21 cellular contexts compared by ENCODE assay signal in genomic region chr20:3590164-3590563, GRCh38.
"Had no signal": no experiment of that assay in that cellular context is flagged by ENCODE, and none has a peak within 500 bp of the region (broad histone marks: within the 10 kb centered on the region; RNA-seq: fewer than 3 reads in every experiment).

No MANE protein-coding gene starts in this region.

- DNase-seq: effector memory CD4-positive, alpha-beta T cell; heart right ventricle; hypothalamus; kidney glomerular epithelial cell; mesendoderm; naive thymus-derived CD4-positive, alpha-beta T cell; psoas muscle; retina; spleen; stimulated activated CD4-positive, alpha-beta T cell treated with anti-CD3 and anti-CD28 coated beads, Interleukin-15, amount 100 ng/mL, for 24 hours; stimulated activated CD4-positive, alpha-beta T cell treated with anti-CD3 and anti-CD28 coated beads, Interleukin-1b, Interleukin-23, amount 100 ng/mL, for 48 hours; stimulated activated CD4-positive, alpha-beta T cell treated with anti-CD3 and anti-CD28 coated beads, Interleukin-4, amount 100 ng/mL, for 24 hours; tibial artery; upper lobe of left lung; uterus had no signal

- ATAC-seq: esophagus mucosa; heart right ventricle; naive thymus-derived CD4-positive, alpha-beta T cell; psoas muscle; sciatic nerve; stimulated activated memory B cell treated with anti-CD40 and anti-IgM and Interleukin-4, amounts not matched to agents 10 μg/mL and 1 μg/mL and 100 μg/mL, for 72 hours had no signal

- H3K27ac ChIP-seq: heart right ventricle, neutrophil, psoas muscle, spleen, tibial artery, upper lobe of left lung, uterus had no signal

- H3K9me3 ChIP-seq: neutrophil, psoas muscle, spleen, tibial artery, upper lobe of left lung, uterus had no signal

- H3K4me1 ChIP-seq: heart right ventricle, psoas muscle, spleen, tibial artery, upper lobe of left lung, uterus had no signal

- FAIRE-seq: endometrium, islet of Langerhans had no signal

- H3K4me3 ChIP-seq: heart right ventricle, psoas muscle, spleen, tibial artery, upper lobe of left lung, uterus had no signal
